26 cellular contexts compared by ENCODE assay signal in genomic region chr10:3530346-3531096, GRCh38.
A peak's percentile ranks its signal among the peaks of the same experiment; 100 is the strongest.
DNase-seq lines count a peak whose midpoint lies in the region; ATAC-seq, FAIRE-seq and TF ChIP-seq lines count a peak whose summit lies in the region.
"Had no signal": no experiment of that assay in that cellular context is flagged by ENCODE, and none has a peak within 500 bp of the region (broad histone marks: within the 10 kb centered on the region; RNA-seq: fewer than 3 reads in every experiment).

No MANE protein-coding gene starts in this region.

- H3K4me1 ChIP-seq in adrenal gland (replicated peaks in 1 of 2) (no peaks in the 10 kb centered on the region), right atrium auricular region (peaks cover 0 to 34% of the 10 kb centered on the region in 2 donors)

- no peak overlapping the region for H3K27ac ChIP-seq in adrenal gland
- H3K27ac ChIP-seq in right atrium auricular region = no peak overlapping the region

- H3K36me3 Mint-ChIP-seq in activated CD8-positive, alpha-beta T cell treated with anti-CD3 and anti-CD28 coated beads for 36 hours (ENCODE audit: low read depth) = no peaks in the 10 kb centered on the region

- CTCF ChIA-PET in activated CD8-positive, alpha-beta T cell treated with anti-CD3 and anti-CD28 coated beads for 36 hours (lab: Charles Lee) = no interaction called here

- DNase-seq in ELR (ENCODE audit: low read depth) (peak; percentile 52), RCC 7860 (ENCODE audit: low spot score) (peak; percentile 92), mesenteric fat pad (ENCODE audit: low spot score) (peak; percentile 86), adrenal gland (no peak), right atrium auricular region (ENCODE audit: low spot score) (no peak), NCI-H82 treated with DMSO at 0.1 percent for 48 hours (lab: John Stamatoyannopoulos, UW; ENCODE audit: unreplicated experiment) (no peak)
- DNase-seq in activated CD8-positive, alpha-beta T cell treated with anti-CD3 and anti-CD28 coated beads for 36 hours = no peak
- DNase-seq: activated B cell treated with CpG ODN at 0.5 μM for 24 hours; activated CD4-positive, alpha-beta T cell treated with anti-CD3 and anti-CD28 coated beads, Interleukin-2, amount 50 U/mL, for 1 hour; activated T-cell treated with anti-CD3 and anti-CD28 coated beads, Interleukin-2, amount 50 U/mL, for 48 hours; CD4-positive, alpha-beta T cell; DND-41; Karpas-422; midbrain; naive thymus-derived CD4-positive, alpha-beta T cell; NCI-H1417; NCI-H2029 treated with DMSO at 0.1 percent for 48 hours; NCI-H526; nucleus accumbens; stimulated activated CD4-positive, alpha-beta T cell treated with anti-CD3 and anti-CD28 coated beads, Interleukin-4, amount 100 ng/mL, for 24 hours had no signal

- intact Hi-C loops in adrenal gland (cut with DNase I) = no loop called here
- intact Hi-C loops in activated CD8-positive, alpha-beta T cell treated with anti-CD3 and anti-CD28 coated beads for 36 hours (cut with micrococcal nuclease) = no loop called here

- no peaks in the 10 kb centered on the region for H3K9me3 ChIP-seq in adrenal gland (replicated peaks in 1 of 3)
- peaks cover 0 to 6% of the 10 kb centered on the region in 2 donors for H3K9me3 ChIP-seq in right atrium auricular region
- H3K9me3 ChIP-seq: tibial nerve had no signal

- H3K4me1 Mint-ChIP-seq in activated CD8-positive, alpha-beta T cell treated with anti-CD3 and anti-CD28 coated beads for 36 hours (ENCODE audit: low read depth) = peaks cover 2% of the 10 kb centered on the region
- H3K4me1 Mint-ChIP-seq: activated B cell treated with CpG ODN at 0.5 μM for 24 hours had no signal

- H3K9me3 Mint-ChIP-seq in activated CD8-positive, alpha-beta T cell treated with anti-CD3 and anti-CD28 coated beads for 36 hours = no peaks in the 10 kb centered on the region
- H3K9me3 Mint-ChIP-seq: activated B cell treated with CpG ODN at 0.5 μM for 24 hours; CD4-positive, alpha-beta T cell had no signal

- FAIRE-seq in RCC 7860 (lab: Jason Lieb, UNC) = peak; percentile 99
- FAIRE-seq: D721Med, islet of Langerhans had no signal

- ATAC-seq in esophagus mucosa = peak; percentile 42
- ATAC-seq in activated CD8-positive, alpha-beta T cell treated with anti-CD3 and anti-CD28 coated beads for 36 hours = no peak
- ATAC-seq: naive thymus-derived CD4-positive, alpha-beta T cell; sciatic nerve had no signal

- whole genome bisulfite sequencing in adrenal gland, 4 donors = 89 to 92% (median 90%) methylated on average over 19 to 20 of the region's 20 CpGs

- no peak overlapping the region for H3K4me3 Mint-ChIP-seq in activated CD8-positive, alpha-beta T cell treated with anti-CD3 and anti-CD28 coated beads for 36 hours
- H3K4me3 Mint-ChIP-seq: activated B cell treated with CpG ODN at 0.5 μM for 24 hours; CD4-positive, alpha-beta T cell; naive thymus-derived CD4-positive, alpha-beta T cell had no signal

- POLR2A ChIA-PET in activated CD8-positive, alpha-beta T cell treated with anti-CD3 and anti-CD28 coated beads for 36 hours (lab: Charles Lee) = no interaction called here

- H3K4me3 ChIP-seq in adrenal gland (no peak overlapping the region), right atrium auricular region (no peak overlapping the region)
- H3K4me3 ChIP-seq: tibial nerve had no signal

- H3K27ac Mint-ChIP-seq in activated CD8-positive, alpha-beta T cell treated with anti-CD3 and anti-CD28 coated beads for 36 hours = no peak overlapping the region
- H3K27ac Mint-ChIP-seq: activated B cell treated with CpG ODN at 0.5 μM for 24 hours; CD4-positive, alpha-beta T cell; progenitor cell of endocrine pancreas had no signal

- no peaks in the 10 kb centered on the region for H3K27me3 ChIP-seq in adrenal gland
- H3K27me3 ChIP-seq in right atrium auricular region = no peaks in the 10 kb centered on the region
- H3K27me3 ChIP-seq: tibial nerve had no signal

- TF ChIP-seq CTCF in adrenal gland (IDR thresholded peaks at IDR 0.05) (no peak), right atrium auricular region (IDR thresholded peaks at IDR 0.05) (no peak)
- no peak for TF ChIP-seq CTCF in activated CD8-positive, alpha-beta T cell treated with anti-CD3 and anti-CD28 coated beads for 36 hours (IDR thresholded peaks at IDR 0.05)

- H3K36me3 ChIP-seq in adrenal gland (replicated peaks in 1 of 2) (no peaks in the 10 kb centered on the region), right atrium auricular region (no peaks in the 10 kb centered on the region)
- H3K36me3 ChIP-seq: tibial nerve had no signal

- TF ChIP-seq POLR2A in adrenal gland (IDR thresholded peaks at IDR 0.05) = no peak

- no peaks in the 10 kb centered on the region for H3K27me3 Mint-ChIP-seq in activated CD8-positive, alpha-beta T cell treated with anti-CD3 and anti-CD28 coated beads for 36 hours
- H3K27me3 Mint-ChIP-seq: activated B cell treated with CpG ODN at 0.5 μM for 24 hours; CD4-positive, alpha-beta T cell had no signal

Comparison
In these comparisons a context has a peak if more than half of its experiments do, and no peak if none do; other contexts are left out.
1. DNase-seq: peak in ELR (single experiment), RCC 7860 (single experiment) and mesenteric fat pad (single experiment); none in adrenal gland (0 of 7), activated CD8-positive, alpha-beta T cell treated with anti-CD3 and anti-CD28 coated beads for 36 hours (single experiment), right atrium auricular region (single experiment) and NCI-H82 treated with DMSO at 0.1 percent for 48 hours (single experiment).